1 cellular context compared by ENCODE assay signal in the genomic region with DNA sequence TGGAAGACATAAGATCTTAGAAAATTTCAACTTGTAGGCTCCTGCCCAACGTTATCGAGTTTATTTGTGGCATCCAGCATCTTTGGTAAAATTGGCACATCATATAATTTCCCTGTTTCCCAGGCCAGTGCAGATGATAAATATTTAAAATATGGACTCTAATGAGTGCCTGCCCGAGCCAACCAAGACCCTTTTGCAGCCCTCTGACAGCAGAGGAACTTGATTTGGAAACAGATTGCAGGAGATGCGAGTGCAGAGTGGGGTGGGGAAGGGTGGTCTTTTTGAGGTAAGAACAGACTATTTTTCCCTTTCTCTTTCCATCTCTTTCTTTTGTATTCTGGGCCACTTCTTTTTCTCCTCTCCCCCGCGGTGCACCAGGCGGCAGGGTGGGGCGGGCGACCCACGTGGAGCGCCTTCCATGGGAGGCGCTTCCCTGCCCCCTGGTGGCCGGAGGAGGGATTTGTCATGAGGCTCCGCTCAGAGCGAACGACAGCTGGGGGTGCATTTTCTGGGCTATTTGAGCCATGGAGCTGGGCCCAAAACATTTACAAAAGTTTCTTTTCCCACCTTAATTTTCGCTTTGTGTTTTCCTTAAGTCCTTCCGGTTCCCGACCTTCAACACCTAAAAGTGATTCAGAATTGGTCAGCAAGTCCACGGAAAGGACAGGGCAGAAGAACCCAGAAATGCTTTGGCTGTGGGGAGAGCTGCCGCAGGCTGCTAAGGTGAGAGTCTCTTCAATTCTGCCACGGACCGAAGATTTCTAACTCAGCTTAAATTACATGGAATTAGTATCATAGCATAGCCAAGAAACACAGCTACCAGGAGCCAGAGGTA.
TF ChIP-seq lines count a peak whose summit lies in the region.

No MANE protein-coding gene starts in this region.

TF ChIP-seq in SK-N-SH, 30 proteins besides CTCF, POLR2A, EP300 and RAD21 (continued from another document):
- TF ChIP-seq REST (IDR thresholded peaks at IDR 0.05; ENCODE audit: low read depth, low read length) (0 out of 2 replicates have a peak, but pooled peaks have one; percentile 27), TEAD4 (IDR thresholded peaks at IDR 0.05; ENCODE audit: borderline replicate concordance, insufficient read depth) (no peak), GATA2 (CRISPR knock-in tag; IDR thresholded peaks at IDR 0.05) (no peak), FOXM1 (IDR thresholded peaks at IDR 0.05; ENCODE audit: low read depth) (no peak), TAF1 (IDR thresholded peaks at IDR 0.05; ENCODE audit: borderline replicate concordance, low read depth, low read length) (no peak), JUND (IDR thresholded peaks at IDR 0.05) (no peak), FOSL2 (IDR thresholded peaks at IDR 0.05; ENCODE audit: borderline replicate concordance, low read depth) (no peak), MXI1 (IDR thresholded peaks at IDR 0.05; ENCODE audit: low read depth, low read length) (peak; percentile 99), RCOR1 (IDR thresholded peaks at IDR 0.05; ENCODE audit: low read length) (no peak), ELF1 (IDR thresholded peaks at IDR 0.05) (no peak), RXRA (IDR thresholded peaks at IDR 0.05; ENCODE audit: borderline replicate concordance, low read depth) (no peak), NRF1 (IDR thresholded peaks at IDR 0.05; ENCODE audit: low read depth, low read length) (0 out of 2 replicates have a peak, but pooled peaks have one; percentile 9), IRF3 (IDR thresholded peaks at IDR 0.05; ENCODE audit: low read depth, low read length) (no peak)
- TF ChIP-seq, protein P1, sequence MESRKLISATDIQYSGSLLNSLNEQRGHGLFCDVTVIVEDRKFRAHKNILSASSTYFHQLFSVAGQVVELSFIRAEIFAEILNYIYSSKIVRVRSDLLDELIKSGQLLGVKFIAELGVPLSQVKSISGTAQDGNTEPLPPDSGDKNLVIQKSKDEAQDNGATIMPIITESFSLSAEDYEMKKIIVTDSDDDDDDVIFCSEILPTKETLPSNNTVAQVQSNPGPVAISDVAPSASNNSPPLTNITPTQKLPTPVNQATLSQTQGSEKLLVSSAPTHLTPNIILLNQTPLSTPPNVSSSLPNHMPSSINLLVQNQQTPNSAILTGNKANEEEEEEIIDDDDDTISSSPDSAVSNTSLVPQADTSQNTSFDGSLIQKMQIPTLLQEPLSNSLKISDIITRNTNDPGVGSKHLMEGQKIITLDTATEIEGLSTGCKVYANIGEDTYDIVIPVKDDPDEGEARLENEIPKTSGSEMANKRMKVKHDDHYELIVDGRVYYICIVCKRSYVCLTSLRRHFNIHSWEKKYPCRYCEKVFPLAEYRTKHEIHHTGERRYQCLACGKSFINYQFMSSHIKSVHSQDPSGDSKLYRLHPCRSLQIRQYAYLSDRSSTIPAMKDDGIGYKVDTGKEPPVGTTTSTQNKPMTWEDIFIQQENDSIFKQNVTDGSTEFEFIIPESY (IDR thresholded peaks at IDR 0.05; ENCODE audit: borderline replicate concordance, low read depth): no peak
- TF ChIP-seq, protein P2, sequence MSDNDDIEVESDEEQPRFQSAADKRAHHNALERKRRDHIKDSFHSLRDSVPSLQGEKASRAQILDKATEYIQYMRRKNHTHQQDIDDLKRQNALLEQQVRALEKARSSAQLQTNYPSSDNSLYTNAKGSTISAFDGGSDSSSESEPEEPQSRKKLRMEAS (IDR thresholded peaks at IDR 0.05; ENCODE audit: low read depth): peak; percentile 99
- TF ChIP-seq, protein P3, sequence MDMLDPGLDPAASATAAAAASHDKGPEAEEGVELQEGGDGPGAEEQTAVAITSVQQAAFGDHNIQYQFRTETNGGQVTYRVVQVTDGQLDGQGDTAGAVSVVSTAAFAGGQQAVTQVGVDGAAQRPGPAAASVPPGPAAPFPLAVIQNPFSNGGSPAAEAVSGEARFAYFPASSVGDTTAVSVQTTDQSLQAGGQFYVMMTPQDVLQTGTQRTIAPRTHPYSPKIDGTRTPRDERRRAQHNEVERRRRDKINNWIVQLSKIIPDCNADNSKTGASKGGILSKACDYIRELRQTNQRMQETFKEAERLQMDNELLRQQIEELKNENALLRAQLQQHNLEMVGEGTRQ (IDR thresholded peaks at IDR 0.05; ENCODE audit: borderline replicate concordance, low read depth, low read length): no peak
